8 cellular contexts compared by ENCODE assay signal in the genomic region with DNA sequence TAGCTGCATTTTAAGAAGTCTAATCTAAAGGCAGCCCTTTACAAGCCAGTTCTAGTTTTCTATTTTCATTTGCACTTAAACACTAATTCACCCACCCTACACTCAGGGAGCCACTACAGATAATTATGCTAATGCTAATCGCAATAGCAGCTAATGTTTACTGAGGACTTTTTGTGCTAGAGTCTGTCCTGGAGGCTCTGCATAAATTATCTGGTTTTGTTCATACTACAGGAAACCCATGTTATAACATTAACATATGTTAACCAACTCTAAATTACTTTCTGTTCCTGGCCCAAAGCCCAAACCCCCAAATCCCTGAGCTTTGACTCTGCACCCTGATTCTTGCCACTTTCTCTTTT. TPM values are rescaled to one million over a fixed set of nuclear protein-coding genes. Genes with fewer than 3 reads are reported as not detected.
DNase-seq lines count a peak whose midpoint lies in the region; ATAC-seq, FAIRE-seq and TF ChIP-seq lines count a peak whose summit lies in the region.

No MANE protein-coding gene starts in this region.

- H3K4me1 Mint-ChIP-seq in activated T-helper 17 cell treated with anti-CD3 and anti-CD28 coated beads, Interleukin-2, amount 50 U/mL, for 72 hours = peaks cover 12% of the 10 kb centered on the region

- DNase-seq in left lung (no peak), upper lobe of right lung (no peak), MV-4-11 (lab: John Stamatoyannopoulos, UW) (no peak), RCC 7860 (ENCODE audit: low spot score) (no peak), HCEC 1CT (no peak)

- no peak for TF ChIP-seq POLR2A in GM18505 (IDR thresholded peaks at IDR 0.05; ENCODE audit: borderline replicate concordance, extremely low read depth, insufficient read depth, insufficient read length)

- FAIRE-seq in RCC 7860 (lab: Jason Lieb, UNC) = no peak

- no peaks in the 10 kb centered on the region for H3K9me3 ChIP-seq in left lung
- no peaks in the 10 kb centered on the region for H3K9me3 ChIP-seq in upper lobe of right lung

- H3K27ac Mint-ChIP-seq in activated T-helper 17 cell treated with anti-CD3 and anti-CD28 coated beads, Interleukin-2, amount 50 U/mL, for 72 hours = peak overlapping the region; percentile 90

- H3K4me1 ChIP-seq in left lung (no peaks in the 10 kb centered on the region), upper lobe of right lung (no peaks in the 10 kb centered on the region)

- H3K27ac ChIP-seq in left lung (peak overlapping the region in 1 of 2 donors; percentile 37), upper lobe of right lung (no peak overlapping the region)

- intact Hi-C loops in left lung (cut with DNase I) (no loop called here), upper lobe of right lung (cut with DNase I) (no loop called here)

- peak overlapping the region; percentile 93 for H3K4me3 Mint-ChIP-seq in activated T-helper 17 cell treated with anti-CD3 and anti-CD28 coated beads, Interleukin-2, amount 50 U/mL, for 72 hours

- no peaks in the 10 kb centered on the region for H3K36me3 ChIP-seq in left lung
- no peaks in the 10 kb centered on the region for H3K36me3 ChIP-seq in upper lobe of right lung

- peaks cover 0 to 5% of the 10 kb centered on the region in 2 donors for H3K27me3 ChIP-seq in left lung
- H3K27me3 ChIP-seq in upper lobe of right lung = no peaks in the 10 kb centered on the region

- peak; percentile 5 for ATAC-seq in GM18505 (IDR thresholded peaks at IDR 0.05; ENCODE audit: unreplicated experiment)
- peak; percentile 1 for ATAC-seq in HG02870 (IDR thresholded peaks at IDR 0.05; ENCODE audit: unreplicated experiment)
- no peak for ATAC-seq in activated T-helper 17 cell treated with anti-CD3 and anti-CD28 coated beads, Interleukin-2, amount 50 U/mL, for 72 hours (replicated peaks)
- peak; percentile 44 for ATAC-seq in left lung
- ATAC-seq in upper lobe of right lung = peak; percentile 3

- H3K4me3 ChIP-seq in left lung (peak overlapping the region; percentile 25 to 41), upper lobe of right lung (peak overlapping the region; percentile 57)

- no peaks in the 10 kb centered on the region for H3K9me3 Mint-ChIP-seq in activated T-helper 17 cell treated with anti-CD3 and anti-CD28 coated beads, Interleukin-2, amount 50 U/mL, for 72 hours

- TF ChIP-seq CTCF in left lung (IDR thresholded peaks at IDR 0.05) (no peak), upper lobe of right lung (IDR thresholded peaks at IDR 0.05) (no peak)

- H3K27me3 Mint-ChIP-seq in activated T-helper 17 cell treated with anti-CD3 and anti-CD28 coated beads, Interleukin-2, amount 50 U/mL, for 72 hours = no peaks in the 10 kb centered on the region

- H3K36me3 Mint-ChIP-seq in activated T-helper 17 cell treated with anti-CD3 and anti-CD28 coated beads, Interleukin-2, amount 50 U/mL, for 72 hours (ENCODE audit: low read depth) = no peaks in the 10 kb centered on the region

RNA-seq across cellular contexts. Expression of a gene that starts 0.5 kb away (rescaled TPM):
- total RNA-seq in activated T-helper 17 cell treated with anti-CD3 and anti-CD28 coated beads, Interleukin-2, amount 50 U/mL, for 72 hours = 10 to 100 TPM in 1 of 2 donors, 1 to 10 TPM in 1; 9.6 to 15.3 TPM
- total RNA-seq in left lung (1 to 10 TPM; 3.2 to 4.9 TPM), upper lobe of right lung (2.4 TPM)
